In genomic region chr2:8496617-8497016, GRCh38 we compare ENCODE assay signal across 1 cellular context.
TF ChIP-seq lines count a peak whose summit lies in the region.

No MANE protein-coding gene starts in this region.

TF ChIP-seq in H1, 55 proteins besides CTCF, POLR2A, EP300 and RAD21:
- TF ChIP-seq KDM4A (IDR thresholded peaks at IDR 0.05; ENCODE audit: low read depth, low read length, severe bottlenecking): no peak
- no peak for TF ChIP-seq JUN (IDR thresholded peaks at IDR 0.05; ENCODE audit: low read depth, low read length)
- TF ChIP-seq CEBPB (IDR thresholded peaks at IDR 0.05; ENCODE audit: low read depth, low read length): no peak
- TF ChIP-seq RNF2 (IDR thresholded peaks at IDR 0.05; ENCODE audit: borderline replicate concordance, low read depth, low read length, missing control alignments, poor library complexity, severe bottlenecking): no peak
- TF ChIP-seq CTBP2 (IDR thresholded peaks at IDR 0.05; ENCODE audit: borderline replicate concordance, insufficient read depth, insufficient read length, low read length): no peak
- no peak for TF ChIP-seq CBX8 (IDR thresholded peaks at IDR 0.05; ENCODE audit: borderline replicate concordance, low read depth, low read length)
- TF ChIP-seq SP2 (IDR thresholded peaks at IDR 0.05; ENCODE audit: low read length): no peak
- TF ChIP-seq NRF1 (IDR thresholded peaks at IDR 0.05; ENCODE audit: low read depth, low read length): no peak
- TF ChIP-seq GABPA (IDR thresholded peaks at IDR 0.05; ENCODE audit: borderline replicate concordance, insufficient read depth, low read length): no peak
- no peak for TF ChIP-seq SIRT6 (IDR thresholded peaks at IDR 0.05; ENCODE audit: low read length)
- no peak for TF ChIP-seq TAF1 (IDR thresholded peaks at IDR 0.05; ENCODE audit: low read depth, low read length)
- TF ChIP-seq SUZ12 (IDR thresholded peaks at IDR 0.05; ENCODE audit: low read length): no peak
